ENCODE assay signal across 1 cellular context in genomic region chr12:4308334-4308960, GRCh38.
TF ChIP-seq lines count a peak whose summit lies in the region.

No MANE protein-coding gene starts in this region.

TF ChIP-seq in HepG2, 621 proteins besides CTCF, POLR2A, EP300 and RAD21:
- no peak for TF ChIP-seq HOXA7 (CRISPR knock-in tag; IDR thresholded peaks at IDR 0.05)
- no peak for TF ChIP-seq RNF2 (conservative IDR thresholded peaks at IDR 0.05; ENCODE audit: low read depth)
- TF ChIP-seq TBX2 (CRISPR knock-in tag; IDR thresholded peaks at IDR 0.05; ENCODE audit: borderline replicate concordance): no peak
